In the genomic region with DNA sequence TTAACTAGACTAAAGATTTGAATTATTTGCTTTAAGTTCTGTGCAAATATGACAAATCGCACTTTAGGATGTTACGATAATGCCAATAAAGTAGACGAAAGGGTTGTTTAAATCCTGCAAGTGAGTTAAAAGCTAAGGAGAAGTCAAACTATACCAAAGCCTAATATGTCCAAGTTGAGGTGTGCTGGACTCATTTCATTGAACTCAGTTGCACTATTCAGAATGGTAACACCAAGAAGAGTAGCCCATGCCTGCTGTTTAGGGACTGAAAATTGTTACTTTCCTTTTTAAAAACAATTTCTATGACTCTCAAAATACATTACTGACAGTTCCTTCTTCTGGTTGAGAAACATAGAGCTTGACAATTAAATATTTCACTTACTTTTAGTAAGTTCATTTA, we compare ENCODE assay signal across 26 cellular contexts.
"Had no signal": no experiment of that assay in that cellular context is flagged by ENCODE, and none has a peak within 500 bp of the region (broad histone marks: within the 10 kb centered on the region; RNA-seq: fewer than 3 reads in every experiment).

No MANE protein-coding gene starts in this region.

- H3K4me3 ChIP-seq: colonic mucosa, coronary artery, dorsolateral prefrontal cortex, esophagus muscularis mucosa, esophagus squamous epithelium, gastrocnemius medialis, gastroesophageal sphincter, heart left ventricle, heart right ventricle had no signal

- H3K27me3 Mint-ChIP-seq: dendritic cell treated with granulocyte-macrophage colony-stimulating factor and Interleukin-4, amounts not matched to agents 40 ng/mL and 50 ng/mL, for 4 days; effector memory CD8-positive, alpha-beta T cell had no signal

- DNase-seq: colonic mucosa; cortex of kidney; dermis blood vessel endothelial cell; dorsolateral prefrontal cortex; effector CD4-positive, alpha-beta T cell; effector CD8-positive, alpha-beta T cell; effector memory CD4-positive, alpha-beta T cell; effector memory CD8-positive, alpha-beta T cell; endodermal cell; erythroblast; esophagus squamous epithelium; foreskin fibroblast; foreskin melanocyte; gastrocnemius medialis; glutamatergic neuron; head of caudate nucleus; heart left ventricle; heart right ventricle had no signal

- H3K9me3 Mint-ChIP-seq: endodermal cell had no signal

- H3K4me1 Mint-ChIP-seq: endodermal cell had no signal

- H3K4me1 ChIP-seq: colonic mucosa, esophagus muscularis mucosa, esophagus squamous epithelium, gastrocnemius medialis, gastroesophageal sphincter, heart left ventricle, heart right ventricle had no signal

- H3K27ac ChIP-seq: colonic mucosa, coronary artery, dorsolateral prefrontal cortex, epithelial cell of prostate, esophagus muscularis mucosa, esophagus squamous epithelium, gastrocnemius medialis, gastroesophageal sphincter, heart left ventricle, heart right ventricle had no signal

- H3K27ac Mint-ChIP-seq: dendritic cell treated with granulocyte-macrophage colony-stimulating factor and Interleukin-4, amounts not matched to agents 40 ng/mL and 50 ng/mL, for 4 days; effector memory CD8-positive, alpha-beta T cell; endodermal cell had no signal

- H3K9me3 ChIP-seq: colonic mucosa, esophagus muscularis mucosa, esophagus squamous epithelium, gastrocnemius medialis, gastroesophageal sphincter, heart left ventricle, heart right ventricle had no signal

- H3K27me3 ChIP-seq: colonic mucosa, dorsolateral prefrontal cortex, esophagus muscularis mucosa, esophagus squamous epithelium, gastrocnemius medialis, gastroesophageal sphincter, heart left ventricle, heart right ventricle had no signal

- ATAC-seq: effector memory CD8-positive, alpha-beta T cell; esophagus mucosa; gastrocnemius medialis; gastroesophageal sphincter; heart left ventricle; heart right ventricle had no signal

- FAIRE-seq: endometrium, endothelial cell of umbilical vein had no signal

- H3K36me3 ChIP-seq: colonic mucosa, esophagus muscularis mucosa, esophagus squamous epithelium, gastrocnemius medialis, gastroesophageal sphincter, heart left ventricle, heart right ventricle had no signal

- H3K4me3 Mint-ChIP-seq: dendritic cell treated with granulocyte-macrophage colony-stimulating factor and Interleukin-4, amounts not matched to agents 40 ng/mL and 50 ng/mL, for 4 days; effector memory CD8-positive, alpha-beta T cell; endodermal cell had no signal
